In genomic region chr2:74876081-74876886, GRCh38 we compare ENCODE assay signal across 8 cellular contexts. TPM values are rescaled to one million over a fixed set of nuclear protein-coding genes. Genes with fewer than 3 reads are reported as not detected.
A peak's percentile ranks its signal among the peaks of the same experiment; 100 is the strongest.
DNase-seq lines count a peak whose midpoint lies in the region; ATAC-seq and TF ChIP-seq lines count a peak whose summit lies in the region.

No MANE protein-coding gene starts in this region.

- POLR2A ChIA-PET in WTC11 (lab: Charles Lee), result interaction anchor here (0.6 to 1.8 kb wide), 3 partner anchors 36 to 41 kb away, joined by 4 to 6 read pairs (median 4); no protein-coding TSS in a partner anchor

- in situ Hi-C loops in G401 (cut with HindIII; ENCODE audit: low sequenced_read_pairs), result no loop called here

- H3K9me3 Mint-ChIP-seq in WTC11, result no peaks in the 10 kb centered on the region

- no peaks in the 10 kb centered on the region; the same call in 1 of the 2 replicates for H3K4me1 Mint-ChIP-seq in WTC11

- TF ChIP-seq CTCF in WTC11 (IDR thresholded peaks at IDR 0.05), result no peak; the same call in none of the 2 replicates

- H3K27ac Mint-ChIP-seq in WTC11, result 0 out of 2 replicates have a peak overlapping the region, but pooled peaks have one; percentile 39

- CTCF ChIA-PET in WTC11 (lab: Charles Lee), result interaction anchor here (0.5 to 3.7 kb wide), 13 partner anchors 11 to 188 kb away, joined by 3 to 35 read pairs (median 6); no protein-coding TSS in a partner anchor

- no peak overlapping the region for H3K4me3 Mint-ChIP-seq in WTC11

- DNase-seq in G401 (ENCODE audit: low spot score) (peak; percentile 84), HCEC 1CT (peak; percentile 57), NCI-H2029 treated with DMSO at 0.1 percent for 48 hours (lab: John Stamatoyannopoulos, UW) (peak; percentile 47), WTC11 (ENCODE audit: low spot score) (peak; percentile 28), cerebellum (ENCODE audit: low spot score) (peak; percentile 75), left lobe of liver (ENCODE audit: low spot score) (no peak)
- DNase-seq in stimulated activated CD4-positive, alpha-beta T cell treated with anti-CD3 and anti-CD28 coated beads, Interleukin-4, amount 100 ng/mL, for 4 hours, result peak; percentile 21 to 32

- no peaks in the 10 kb centered on the region for H3K27me3 Mint-ChIP-seq in WTC11 (ENCODE audit: low read depth)

- peak; percentile 76 for ATAC-seq in WTC11
- ATAC-seq in left lobe of liver, result peak; percentile 86
- ATAC-seq in GM21381 (IDR thresholded peaks at IDR 0.05; ENCODE audit: unreplicated experiment), result no peak

- peaks cover 93% of the 10 kb centered on the region for H3K36me3 Mint-ChIP-seq in WTC11

TF ChIP-seq in WTC11, 78 proteins besides CTCF, POLR2A, EP300 and RAD21:
- TF ChIP-seq, protein P1, sequence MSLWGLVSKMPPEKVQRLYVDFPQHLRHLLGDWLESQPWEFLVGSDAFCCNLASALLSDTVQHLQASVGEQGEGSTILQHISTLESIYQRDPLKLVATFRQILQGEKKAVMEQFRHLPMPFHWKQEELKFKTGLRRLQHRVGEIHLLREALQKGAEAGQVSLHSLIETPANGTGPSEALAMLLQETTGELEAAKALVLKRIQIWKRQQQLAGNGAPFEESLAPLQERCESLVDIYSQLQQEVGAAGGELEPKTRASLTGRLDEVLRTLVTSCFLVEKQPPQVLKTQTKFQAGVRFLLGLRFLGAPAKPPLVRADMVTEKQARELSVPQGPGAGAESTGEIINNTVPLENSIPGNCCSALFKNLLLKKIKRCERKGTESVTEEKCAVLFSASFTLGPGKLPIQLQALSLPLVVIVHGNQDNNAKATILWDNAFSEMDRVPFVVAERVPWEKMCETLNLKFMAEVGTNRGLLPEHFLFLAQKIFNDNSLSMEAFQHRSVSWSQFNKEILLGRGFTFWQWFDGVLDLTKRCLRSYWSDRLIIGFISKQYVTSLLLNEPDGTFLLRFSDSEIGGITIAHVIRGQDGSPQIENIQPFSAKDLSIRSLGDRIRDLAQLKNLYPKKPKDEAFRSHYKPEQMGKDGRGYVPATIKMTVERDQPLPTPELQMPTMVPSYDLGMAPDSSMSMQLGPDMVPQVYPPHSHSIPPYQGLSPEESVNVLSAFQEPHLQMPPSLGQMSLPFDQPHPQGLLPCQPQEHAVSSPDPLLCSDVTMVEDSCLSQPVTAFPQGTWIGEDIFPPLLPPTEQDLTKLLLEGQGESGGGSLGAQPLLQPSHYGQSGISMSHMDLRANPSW (CRISPR knock-in tag; conservative IDR thresholded peaks at IDR 0.05; ENCODE audit: low read depth), result no peak
- TF ChIP-seq NR1H2 (CRISPR knock-in tag; IDR thresholded peaks at IDR 0.05) (no peak), ZNF317 (CRISPR knock-in tag; IDR thresholded peaks at IDR 0.05; ENCODE audit: borderline replicate concordance, low read depth) (no peak), ZNF121 (CRISPR knock-in tag; IDR thresholded peaks at IDR 0.05) (no peak), E2F4 (CRISPR knock-in tag; IDR thresholded peaks at IDR 0.05; ENCODE audit: borderline replicate concordance, low read depth) (no peak), IRF2 (CRISPR knock-in tag; IDR thresholded peaks at IDR 0.05; ENCODE audit: borderline replicate concordance, low read depth) (no peak), ZNF396 (CRISPR knock-in tag; IDR thresholded peaks at IDR 0.05; ENCODE audit: borderline replicate concordance) (no peak), PRDM15 (CRISPR knock-in tag; IDR thresholded peaks at IDR 0.05) (no peak), PRRX2 (CRISPR knock-in tag; IDR thresholded peaks at IDR 0.05) (no peak)
- TF ChIP-seq, protein P2, sequence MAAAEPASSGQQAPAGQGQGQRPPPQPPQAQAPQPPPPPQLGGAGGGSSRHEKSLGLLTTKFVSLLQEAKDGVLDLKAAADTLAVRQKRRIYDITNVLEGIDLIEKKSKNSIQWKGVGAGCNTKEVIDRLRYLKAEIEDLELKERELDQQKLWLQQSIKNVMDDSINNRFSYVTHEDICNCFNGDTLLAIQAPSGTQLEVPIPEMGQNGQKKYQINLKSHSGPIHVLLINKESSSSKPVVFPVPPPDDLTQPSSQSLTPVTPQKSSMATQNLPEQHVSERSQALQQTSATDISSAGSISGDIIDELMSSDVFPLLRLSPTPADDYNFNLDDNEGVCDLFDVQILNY (CRISPR knock-in tag; IDR thresholded peaks at IDR 0.05), result no peak

RNA-seq across cellular contexts. Expression of gene HK2, which starts 42.4 kb away (rescaled TPM):
- total RNA-seq in G401 (2014; rRNA removed; shearing (Covaris generic)), result 11.3 and 17.1 TPM in 2 replicates
- total RNA-seq in WTC11 (2021) (61.6 to 74.5 TPM (median 73.9 TPM) in 3 replicates), cerebellum (8.5 TPM), left lobe of liver (1.3 TPM)
